In genomic region chr15:70435369-70435768, GRCh38 we compare ENCODE assay signal across 13 cellular contexts.
DNase-seq lines count a peak whose midpoint lies in the region; ATAC-seq, FAIRE-seq and TF ChIP-seq lines count a peak whose summit lies in the region.
"Had no signal": no experiment of that assay in that cellular context is flagged by ENCODE, and none has a peak within 500 bp of the region (broad histone marks: within the 10 kb centered on the region; RNA-seq: fewer than 3 reads in every experiment).

No MANE protein-coding gene starts in this region.

- no peak overlapping the region for H2BK5ac ChIP-seq in H1 (ENCODE audit: low read depth, low read length)

- H3K18ac ChIP-seq in H1 (ENCODE audit: extremely low read depth, low read length), result no peak overlapping the region; the same call in 1 of the 2 replicates

- peaks cover 20% of the 10 kb centered on the region for H3K4me1 Mint-ChIP-seq in activated CD4-positive, alpha-beta T cell treated with anti-CD3 and anti-CD28 coated beads, Interleukin-2, amount 10 ng/mL, durations not matched to agents 24 days and 14 days

- no peak overlapping the region for H2BK15ac ChIP-seq in H1 (ENCODE audit: low read length)

- no peaks in the 10 kb centered on the region for H3F3A ChIP-seq in Loucy (ENCODE audit: low read depth)

- H2BK120ac ChIP-seq in H1 (replicated peaks; ENCODE audit: low read depth, low read length), result no peak overlapping the region

- H3K23me2 ChIP-seq in H1 (ENCODE audit: low read depth, low read length), result no peaks in the 10 kb centered on the region

- no peaks in the 10 kb centered on the region for H3K36me3 Mint-ChIP-seq in activated CD4-positive, alpha-beta T cell treated with anti-CD3 and anti-CD28 coated beads, Interleukin-2, amount 10 ng/mL, durations not matched to agents 24 days and 14 days (ENCODE audit: low read depth)
- H3K36me3 Mint-ChIP-seq: activated CD8-positive, alpha-beta memory T cell treated with anti-CD3 and anti-CD28 coated beads, Interleukin-2, amount 10 ng/mL, durations not matched to agents 7 days and 5 days; brain had no signal

- no peak overlapping the region for H3K23ac ChIP-seq in H1 (ENCODE audit: insufficient read length)

- H3K9ac ChIP-seq in Loucy (ENCODE audit: low read depth, low read length, poor library complexity, severe bottlenecking) (peak overlapping the region; percentile 1), H1 (replicated peaks in 1 of 4; ENCODE audit: extremely low read depth in 1 of 4, low read depth in 3 of 4, low read length in 3 of 4) (no peak overlapping the region)

- H3K4me3 Mint-ChIP-seq in activated CD4-positive, alpha-beta T cell treated with anti-CD3 and anti-CD28 coated beads, Interleukin-2, amount 10 ng/mL, durations not matched to agents 24 days and 14 days, result no peak overlapping the region
- H3K4me3 Mint-ChIP-seq: activated CD8-positive, alpha-beta memory T cell treated with anti-CD3 and anti-CD28 coated beads, Interleukin-2, amount 10 ng/mL, durations not matched to agents 7 days and 5 days; brain had no signal

- no peak for ATAC-seq in GM18517 (IDR thresholded peaks at IDR 0.05; ENCODE audit: unreplicated experiment)

- H3K9me3 ChIP-seq in Loucy (ENCODE audit: insufficient read depth, low read depth, low read length) (no peaks in the 10 kb centered on the region), H1 (ENCODE audit: insufficient read depth in 2 of 2, low read depth in 1 of 2, low read length in 1 of 2) (no peaks in the 10 kb centered on the region)

- peaks cover 19% of the 10 kb centered on the region for H3K27me3 Mint-ChIP-seq in activated CD4-positive, alpha-beta T cell treated with anti-CD3 and anti-CD28 coated beads, Interleukin-2, amount 10 ng/mL, durations not matched to agents 24 days and 14 days

- H4K91ac ChIP-seq in H1 (replicated peaks; ENCODE audit: insufficient read length, low read length), result no peak overlapping the region

- no peak overlapping the region for H3K14ac ChIP-seq in H1 (ENCODE audit: insufficient read length)

- H3K27ac Mint-ChIP-seq in activated CD4-positive, alpha-beta T cell treated with anti-CD3 and anti-CD28 coated beads, Interleukin-2, amount 10 ng/mL, durations not matched to agents 24 days and 14 days, result no peak overlapping the region
- H3K27ac Mint-ChIP-seq: activated CD8-positive, alpha-beta memory T cell treated with anti-CD3 and anti-CD28 coated beads, Interleukin-2, amount 10 ng/mL, durations not matched to agents 7 days and 5 days had no signal

- no peak overlapping the region for H3K56ac ChIP-seq in H1 (replicated peaks; ENCODE audit: insufficient read length, low read depth, low read length)

- intact Hi-C loops in activated CD4-positive, alpha-beta T cell treated with anti-CD3 and anti-CD28 coated beads, Interleukin-2, amount 10 ng/mL, durations not matched to agents 24 days and 14 days (cut with micrococcal nuclease), result loop anchor here (10.0 kb wide), 1 partner anchor 171 kb away; no protein-coding TSS in a partner anchor

- 89% methylated on average over 3 of the region's 3 CpGs; no CpG with 5 or more reads in 1 of the 2 experiments for WGBS in H1 (ENCODE audit: extremely low coverage in 1 of 2, insufficient coverage in 1 of 2, insufficient read length in 1 of 2, insufficient replicate concordance in 2 of 2, low coverage in 1 of 2, low lambda C conversion rate in 2 of 2, missing lambda C conversion rate in 1 of 2), 2 experiments

- no peaks in the 10 kb centered on the region for H3K79me1 ChIP-seq in H1 (ENCODE audit: low read depth, low read length)

- no peak overlapping the region for H3K4me3 ChIP-seq in GM12864 (ENCODE audit: low read depth, low read length)
- H3K4me3 ChIP-seq in Loucy (ENCODE audit: low read length, poor library complexity, severe bottlenecking), result no peak overlapping the region
- no peak overlapping the region for H3K4me3 ChIP-seq in H1 (ENCODE audit: extremely low read depth in 1 of 4, insufficient read depth in 2 of 4, low read depth in 3 of 4, low read length in 4 of 4)

- no peak overlapping the region for H2BK12ac ChIP-seq in H1 (ENCODE audit: low read depth, low read length)

- H2AFZ ChIP-seq in Loucy (ENCODE audit: low read length), result peak overlapping the region; percentile 9
- H2AFZ ChIP-seq in H1 (ENCODE audit: low read length), result peak overlapping the region; percentile 8; the same call in 1 of the 2 replicates

- no peak overlapping the region for H3K4ac ChIP-seq in H1 (replicated peaks; ENCODE audit: insufficient read length, low read depth, low read length)

- H2BK20ac ChIP-seq in H1 (ENCODE audit: low read length), result no peak overlapping the region

- H2AK5ac ChIP-seq in H1 (ENCODE audit: low read depth, low read length), result no peak overlapping the region

- H4K5ac ChIP-seq in H1 (ENCODE audit: insufficient read length, low read depth, low read length), result no peak overlapping the region

- FAIRE-seq in H1 (lab: Jason Lieb, UNC), result no peak
- FAIRE-seq: HTR-8/SVneo, small intestine had no signal

- TF ChIP-seq RAD21 in H1 (IDR thresholded peaks at IDR 0.05 in 1 of 2, conservative IDR thresholded peaks at IDR 0.05 in 1 of 2; ENCODE audit: low read depth in 2 of 2, low read length in 2 of 2), result no peak

- peak overlapping the region; percentile 59 for H3K4me2 ChIP-seq in Loucy (ENCODE audit: low read depth, low read length, poor library complexity, severe bottlenecking)
- H3K4me2 ChIP-seq in H1 (ENCODE audit: insufficient read depth in 1 of 2, low read depth in 2 of 2, low read length in 2 of 2), result no peak overlapping the region

- H3K36me3 ChIP-seq in Loucy (ENCODE audit: insufficient read depth, low read length) (no peaks in the 10 kb centered on the region), H1 (ENCODE audit: control insufficient read depth in 2 of 4, insufficient read depth in 4 of 4, low read length in 3 of 4) (no peaks in the 10 kb centered on the region)

- no peaks in the 10 kb centered on the region for H4K20me1 ChIP-seq in Loucy (ENCODE audit: insufficient read depth, low read length, poor library complexity, severe bottlenecking)
- no peaks in the 10 kb centered on the region for H4K20me1 ChIP-seq in H1 (replicated peaks in 1 of 2; ENCODE audit: control insufficient read depth in 1 of 2, insufficient read depth in 2 of 2, low read length in 2 of 2)

- H3K27me3 ChIP-seq in Loucy (ENCODE audit: insufficient read depth, low read length, poor library complexity, severe bottlenecking) (no peaks in the 10 kb centered on the region), H1 (replicated peaks in 1 of 4; ENCODE audit: control insufficient read depth in 3 of 4, extremely low read depth in 1 of 4, insufficient read depth in 3 of 4, low read length in 3 of 4) (no peaks in the 10 kb centered on the region)

- H3K9me2 ChIP-seq in Loucy (replicated peaks; ENCODE audit: low read depth, low read length), result no peaks in the 10 kb centered on the region

- TF ChIP-seq CTCF in GM12864 (IDR thresholded peaks at IDR 0.05; ENCODE audit: low read depth, low read length, missing control alignments), result no peak
- TF ChIP-seq CTCF in GM20000 (IDR thresholded peaks at IDR 0.05; ENCODE audit: extremely low read depth, missing control alignments), result no peak
- TF ChIP-seq CTCF in Loucy (conservative IDR thresholded peaks at IDR 0.05; ENCODE audit: low read length), result no peak
- no peak for TF ChIP-seq CTCF in H1 (IDR thresholded peaks at IDR 0.05; ENCODE audit: control extremely low read depth in 1 of 3, insufficient read depth in 1 of 3, low read depth in 1 of 3, low read length in 3 of 3)

- DNase-seq in GM12864 (ENCODE audit: low read depth), result peak; percentile 36
- peak; percentile 60 for DNase-seq in GM20000 (ENCODE audit: low spot score)
- no peak for DNase-seq in H1 (ENCODE audit: low read depth in 1 of 2, low spot score in 2 of 2)
- no peak for DNase-seq in GF-D8 (lab: John Stamatoyannopoulos, UW)
- no peak for DNase-seq in NCI-H524 (lab: John Stamatoyannopoulos, UW)
- DNase-seq in activated CD4-positive, alpha-beta T cell treated with anti-CD3 and anti-CD28 coated beads, Interleukin-2, amount 10 ng/mL, durations not matched to agents 24 days and 14 days, result no peak
- DNase-seq: activated CD8-positive, alpha-beta memory T cell treated with anti-CD3 and anti-CD28 coated beads, Interleukin-2, amount 10 ng/mL, durations not matched to agents 7 days and 5 days; COR-L47 had no signal

- POLR2A ChIA-PET in H1 (lab: Charles Lee; ENCODE audit: partially characterized antibody), result no interaction called here

- H3K79me2 ChIP-seq in Loucy (ENCODE audit: insufficient read depth, low read length) (no peaks in the 10 kb centered on the region), H1 (ENCODE audit: control insufficient read depth in 1 of 2, insufficient read depth in 2 of 2, low read length in 2 of 2) (no peaks in the 10 kb centered on the region)

- H3K9me3 Mint-ChIP-seq in activated CD4-positive, alpha-beta T cell treated with anti-CD3 and anti-CD28 coated beads, Interleukin-2, amount 10 ng/mL, durations not matched to agents 24 days and 14 days, result no peaks in the 10 kb centered on the region

- no peak overlapping the region for H3K27ac ChIP-seq in H1 (ENCODE audit: low read depth, low read length)

- TF ChIP-seq EP300 in H1 (IDR thresholded peaks at IDR 0.05; ENCODE audit: borderline replicate concordance in 1 of 2, low read depth in 2 of 2, low read length in 2 of 2), result no peak

- TF ChIP-seq POLR2A in H1 (IDR thresholded peaks at IDR 0.05; ENCODE audit: control extremely low read depth in 1 of 2, low read depth in 2 of 2, low read length in 2 of 2), result no peak

- CTCF ChIA-PET in H1 (lab: Charles Lee; ENCODE audit: partially characterized antibody), result interaction anchor here (0.7 kb wide), 1 partner anchor 17 kb away, joined by 3 read pairs; no protein-coding TSS in a partner anchor

- peaks cover 33% of the 10 kb centered on the region for H3K4me1 ChIP-seq in Loucy (ENCODE audit: insufficient read depth, low read length, poor library complexity, severe bottlenecking)
- H3K4me1 ChIP-seq in H1 (replicated peaks in 1 of 4; ENCODE audit: control insufficient read depth in 3 of 4, insufficient read depth in 4 of 4, low read length in 3 of 4), result peaks cover 0 to 8% (median 4%) of the 10 kb centered on the region in 4 experiments; a peak in 2 of 7 replicates

- H4K8ac ChIP-seq in H1 (ENCODE audit: extremely low read depth, insufficient read depth, low read length), result no peak overlapping the region

TF ChIP-seq in H1, 55 proteins besides CTCF, POLR2A, EP300 and RAD21 (continues in another document):
- TF ChIP-seq POU5F1 (IDR thresholded peaks at IDR 0.05; ENCODE audit: low read depth, low read length) (no peak), SIN3A (conservative IDR thresholded peaks at IDR 0.05 in 1 of 2, IDR thresholded peaks at IDR 0.05 in 1 of 2; ENCODE audit: low read depth in 1 of 2, low read length in 2 of 2) (no peak), TEAD4 (IDR thresholded peaks at IDR 0.05; ENCODE audit: low read depth, low read length) (no peak), KDM4A (IDR thresholded peaks at IDR 0.05; ENCODE audit: low read depth, low read length, severe bottlenecking) (no peak), BCL11A (IDR thresholded peaks at IDR 0.05; ENCODE audit: low read depth in 2 of 2, low read length in 2 of 2) (no peak), MAFK (IDR thresholded peaks at IDR 0.05; ENCODE audit: low read depth, low read length) (no peak), TAF1 (IDR thresholded peaks at IDR 0.05; ENCODE audit: low read depth, low read length) (no peak), CTBP2 (IDR thresholded peaks at IDR 0.05; ENCODE audit: borderline replicate concordance, insufficient read depth, insufficient read length, low read length) (no peak)

Comparison
In these comparisons a context has a peak if more than half of its experiments do, and no peak if none do; other contexts are left out.
1. DNase-seq: peak in GM12864 (single experiment) and GM20000 (single experiment); none in H1 (0 of 2), GF-D8 (single experiment), NCI-H524 (0 of 2) and activated CD4-positive, alpha-beta T cell treated with anti-CD3 and anti-CD28 coated beads, Interleukin-2, amount 10 ng/mL, durations not matched to agents 24 days and 14 days (single experiment).